ENCODE assay signal across 1 cellular context in the genomic region with DNA sequence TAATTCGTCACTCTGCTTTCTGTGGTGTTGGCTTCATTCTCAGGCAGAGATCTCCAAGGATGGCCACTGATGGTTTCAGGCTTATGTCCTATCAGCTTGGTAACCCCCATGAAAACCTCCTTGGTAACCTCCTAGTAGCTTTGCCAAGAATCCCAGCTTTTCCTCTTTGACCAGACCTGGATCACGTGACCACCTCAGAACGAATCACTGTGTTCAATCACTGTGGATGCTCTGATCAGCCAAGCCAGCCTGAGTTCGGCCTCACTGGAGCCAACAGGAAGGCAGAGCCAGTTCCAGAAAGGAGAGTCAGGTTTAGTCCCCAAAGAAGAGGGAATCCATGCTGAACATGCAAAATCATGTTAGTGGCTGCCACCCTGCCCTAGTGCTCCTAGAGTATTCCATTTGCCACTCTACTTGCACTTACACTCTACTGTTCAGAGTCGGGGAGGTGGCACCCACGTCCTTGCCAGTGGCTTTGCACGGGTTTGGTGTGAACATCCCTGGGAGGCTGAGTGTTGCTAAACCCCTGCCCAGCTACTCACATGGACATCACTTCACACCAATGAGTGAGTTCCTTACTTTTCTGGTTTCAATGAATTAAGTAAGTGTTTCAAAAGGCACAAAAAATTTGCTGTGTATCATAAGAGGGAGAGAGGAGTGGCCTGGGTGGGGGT.
TF ChIP-seq lines count a peak whose summit lies in the region.

No MANE protein-coding gene starts in this region.

TF ChIP-seq in endothelial cell of umbilical vein, 7 proteins besides CTCF, POLR2A, EP300 and RAD21:
- TF ChIP-seq POLR2AphosphoS5 (IDR thresholded peaks at IDR 0.05; ENCODE audit: insufficient read depth, low read depth, low read length) (no peak), EZH2 (IDR thresholded peaks at IDR 0.05; ENCODE audit: borderline replicate concordance, low read depth, low read length, severe bottlenecking) (no peak), GATA2 (IDR thresholded peaks at IDR 0.05; ENCODE audit: insufficient read depth, insufficient read length, low read depth, low read length) (no peak), MYC (IDR thresholded peaks at IDR 0.05; ENCODE audit: low read depth, low read length) (no peak), FOS (IDR thresholded peaks at IDR 0.05; ENCODE audit: borderline replicate concordance, insufficient read depth, low read length) (no peak), JUN (IDR thresholded peaks at IDR 0.05; ENCODE audit: borderline replicate concordance, insufficient read depth, insufficient read length, low read depth) (no peak)
